Comparison of ENCODE assay signal across 23 cellular contexts in the genomic region with DNA sequence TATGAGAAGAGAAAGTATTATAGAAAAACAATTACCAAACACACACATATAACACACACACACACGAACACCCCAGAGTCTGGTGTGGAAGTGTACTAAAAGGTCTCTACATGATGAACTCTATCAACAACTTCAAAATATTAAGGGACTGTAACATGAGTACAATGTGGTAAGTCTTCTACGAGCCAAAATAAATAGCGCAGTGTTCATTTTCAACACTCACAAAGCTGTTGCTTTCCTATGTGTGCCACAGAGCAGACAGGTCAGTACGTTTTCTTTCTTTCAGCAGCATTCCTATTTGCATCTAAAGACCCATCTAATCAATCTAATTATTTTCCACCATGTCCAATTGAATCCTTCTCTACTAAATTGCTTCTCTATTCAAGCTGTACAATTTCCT.
"Had no signal": no experiment of that assay in that cellular context is flagged by ENCODE, and none has a peak within 500 bp of the region (broad histone marks: within the 10 kb centered on the region; RNA-seq: fewer than 3 reads in every experiment).

No MANE protein-coding gene starts in this region.

- DNase-seq: activated CD4-positive, alpha-beta memory T cell treated with anti-CD3 and anti-CD28 coated beads for 36 hours; activated CD4-positive, alpha-beta T cell treated with anti-CD3 and anti-CD28 coated beads, Interleukin-2, amount 10 ng/mL, durations not matched to agents 7 days and 5 days; activated CD4-positive, CD25-positive, alpha-beta regulatory T cell; activated CD8-positive, alpha-beta memory T cell treated with anti-CD3 and anti-CD28 coated beads for 24 hours; activated effector memory CD4-positive, alpha-beta T cell treated with anti-CD3 and anti-CD28 coated beads, Interleukin-2, amount 50 U/mL, for 16 hours; activated naive CD4-positive, alpha-beta T cell treated with Interleukin-2 at 50 U/mL for 16 hours; activated naive CD8-positive, alpha-beta T cell treated with anti-CD3 and anti-CD28 coated beads, Interleukin-2, amount 50 U/mL, for 24 hours; activated T-cell treated with anti-CD3 and anti-CD28 coated beads, Interleukin-2, amount 50 U/mL, for 4 hours; amniotic stem cell; cerebellar nuclear complex; colonic mucosa; MM.1S; NCI-H146; NCI-H187 treated with DMSO at 0.1 percent for 48 hours; NCI-H345; NCI-H510A; NCI-H69; PC-9; SIG-M5; T-cell; T-helper 2 cell; T1000 had no signal

- H3K27ac ChIP-seq: ascending aorta, colonic mucosa, PC-9 had no signal
